In the genomic region with DNA sequence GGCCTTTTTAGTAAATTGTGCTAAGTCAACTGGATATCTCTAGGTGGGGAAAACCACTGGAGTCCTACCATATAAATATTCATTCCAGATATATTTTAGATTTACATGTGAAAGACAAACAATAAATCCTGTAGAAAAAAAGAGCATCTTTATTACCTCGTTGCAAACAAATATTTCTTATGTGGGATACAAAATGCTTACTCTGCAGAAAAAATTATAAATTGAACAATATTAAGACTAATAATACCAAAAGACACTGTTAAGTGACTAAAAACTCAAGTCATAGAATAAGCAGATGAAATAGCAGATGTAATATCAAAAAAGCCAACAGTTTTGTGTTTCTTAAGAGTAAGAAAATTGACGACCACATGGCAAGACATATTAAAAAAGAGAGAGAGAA, we compare ENCODE assay signal across 29 cellular contexts. TPM values are rescaled to one million over a fixed set of nuclear protein-coding genes. Genes with fewer than 3 reads are reported as not detected.
DNase-seq lines count a peak whose midpoint lies in the region; ATAC-seq, FAIRE-seq and TF ChIP-seq lines count a peak whose summit lies in the region.
"Had no signal": no experiment of that assay in that cellular context is flagged by ENCODE, and none has a peak within 500 bp of the region (broad histone marks: within the 10 kb centered on the region; RNA-seq: fewer than 3 reads in every experiment).

No MANE protein-coding gene starts in this region.

- FAIRE-seq in A549 (lab: Jason Lieb, UNC), result no peak
- FAIRE-seq in K562 (lab: Jason Lieb, UNC), result no peak
- FAIRE-seq: GM12878, GM12892, GM18507 had no signal

- H3K4me2 ChIP-seq in A549, result no peak overlapping the region
- H3K4me2 ChIP-seq in IMR-90 (ENCODE audit: low read depth, low read length), result no peak overlapping the region
- no peak overlapping the region for H3K4me2 ChIP-seq in K562 (ENCODE audit: insufficient read depth, low read length)
- H3K4me2 ChIP-seq: BLaER1 had no signal

- peak overlapping the region; percentile 34 for H3K27ac Mint-ChIP-seq in activated T-cell treated with anti-CD3 and anti-CD28 coated beads, Interleukin-2, amount 50 U/mL, for 72 hours
- H3K27ac Mint-ChIP-seq: CD14-positive monocyte; CD4-positive, alpha-beta memory T cell; CD4-positive, CD25-positive, alpha-beta regulatory T cell; CD8-positive, alpha-beta memory T cell had no signal

- 62% methylated on average over 2 of the region's 2 CpGs for WGBS in A549 (ENCODE audit: missing lambda C conversion rate)
- no CpG with 5 or more reads among the region's 2 CpGs for WGBS in IMR-90 (ENCODE audit: extremely low coverage in 2 of 2, insufficient read length in 1 of 2), 2 experiments
- WGBS in K562 (ENCODE audit: insufficient coverage, low coverage, missing lambda C conversion rate), result 3% methylated on average over 2 of the region's 2 CpGs
- 85 to 94% methylated on average over 2 of the region's 2 CpGs for WGBS in body of pancreas, 2 donors

- H3K79me2 ChIP-seq in K562 (ENCODE audit: control insufficient read depth, insufficient read depth, low read length), result no peaks in the 10 kb centered on the region

- no peaks in the 10 kb centered on the region for H3K36me3 ChIP-seq in IMR-90 (ENCODE audit: control insufficient read depth, insufficient read depth, low read length)
- H3K36me3 ChIP-seq in K562 (ENCODE audit: control insufficient read depth, insufficient read depth, low read length), result no peaks in the 10 kb centered on the region
- H3K36me3 ChIP-seq in body of pancreas (replicated peaks in 1 of 2; ENCODE audit: insufficient read depth in 1 of 2, low read depth in 2 of 2), result no peaks in the 10 kb centered on the region
- H3K36me3 ChIP-seq: BE2C, BLaER1 had no signal

- H3K56ac ChIP-seq in IMR-90 (ENCODE audit: extremely low read depth, insufficient read depth, low read length), result no peak overlapping the region

- no TSS peak for BruUV-seq in IMR-90 (replicated peaks; lab: Mats Ljungman, UMichigan)
- BruUV-seq in K562 (replicated peaks; lab: Mats Ljungman, UMichigan), result no TSS peak

- no peak overlapping the region for H2AK5ac ChIP-seq in IMR-90 (ENCODE audit: low read depth, low read length)

- no peak overlapping the region for H4K8ac ChIP-seq in IMR-90 (ENCODE audit: low read depth in 2 of 2, low read length in 2 of 2)

- H2AK9ac ChIP-seq in IMR-90 (replicated peaks; ENCODE audit: low read depth, low read length, poor library complexity), result no peak overlapping the region

- no peak for DNase-seq in activated T-cell treated with anti-CD3 and anti-CD28 coated beads, Interleukin-2, amount 50 U/mL, for 72 hours
- no peak for DNase-seq in activated T-cell treated with anti-CD3 and anti-CD28 coated beads, Interleukin-2, amount 50 U/mL, for 48 hours
- DNase-seq in A549 (ENCODE audit: low read depth in 1 of 2, low spot score in 1 of 2) (no peak), IMR-90 (no peak), K562 (ENCODE audit: extremely low read depth in 1 of 4, low spot score in 3 of 4) (no peak), OCI-M1 (lab: John Stamatoyannopoulos, UW) (no peak), ACHN (no peak), body of pancreas (no peak)
- DNase-seq: BE2C; C1 segment of cervical spinal cord; CD4-positive, alpha-beta memory T cell; CD4-positive, CD25-positive, alpha-beta regulatory T cell; CD8-positive, alpha-beta memory T cell; COR-L47; DMS 273 treated with DMSO at 0.1 percent for 48 hours; DMS153; DMS53; DMS79; DND-41; EL; GDM1 had no signal

- H4K20me1 ChIP-seq in IMR-90 (ENCODE audit: insufficient read depth, low read length) (no peaks in the 10 kb centered on the region), K562 (replicated peaks; ENCODE audit: control insufficient read depth, insufficient read depth, low read length) (no peaks in the 10 kb centered on the region)
- H4K20me1 ChIP-seq: BLaER1 had no signal

- H3K18ac ChIP-seq in IMR-90 (ENCODE audit: low read depth, low read length), result no peak overlapping the region

- H3K27me3 Mint-ChIP-seq in activated T-cell treated with anti-CD3 and anti-CD28 coated beads, Interleukin-2, amount 50 U/mL, for 72 hours (ENCODE audit: low read depth), result no peaks in the 10 kb centered on the region
- H3K27me3 Mint-ChIP-seq: CD4-positive, alpha-beta memory T cell; CD4-positive, CD25-positive, alpha-beta regulatory T cell had no signal

- H4K91ac ChIP-seq in IMR-90 (ENCODE audit: insufficient read depth, low read depth, low read length), result no peak overlapping the region

- H3K4me1 ChIP-seq in A549 (no peaks in the 10 kb centered on the region), IMR-90 (ENCODE audit: control insufficient read depth, insufficient read depth, low read length) (no peaks in the 10 kb centered on the region), K562 (replicated peaks in 1 of 2; ENCODE audit: control insufficient read depth in 2 of 2, insufficient read depth in 2 of 2, low read length in 2 of 2) (no peaks in the 10 kb centered on the region), body of pancreas (no peaks in the 10 kb centered on the region)
- H3K4me1 ChIP-seq: BE2C, BLaER1 had no signal

- H3K9me3 Mint-ChIP-seq in activated T-cell treated with anti-CD3 and anti-CD28 coated beads, Interleukin-2, amount 50 U/mL, for 72 hours, result no peaks in the 10 kb centered on the region
- H3K9me3 Mint-ChIP-seq: CD4-positive, alpha-beta memory T cell; CD4-positive, CD25-positive, alpha-beta regulatory T cell; CD8-positive, alpha-beta memory T cell had no signal

- intact Hi-C loops in IMR-90 (cut with micrococcal nuclease) (no loop called here), K562 (cut with micrococcal nuclease) (no loop called here), body of pancreas (cut with DNase I) (no loop called here)

- no peak overlapping the region for H3K23ac ChIP-seq in IMR-90 (ENCODE audit: low read depth, low read length)

- no peak overlapping the region for H3K4me3 Mint-ChIP-seq in activated T-cell treated with anti-CD3 and anti-CD28 coated beads, Interleukin-2, amount 50 U/mL, for 72 hours
- H3K4me3 Mint-ChIP-seq: CD14-positive monocyte; CD4-positive, alpha-beta memory T cell; CD4-positive, CD25-positive, alpha-beta regulatory T cell; CD8-positive, alpha-beta memory T cell had no signal

- CTCF ChIA-PET in A549 (lab: Yijun Ruan, JAX) (no interaction called here), IMR-90 (lab: Yijun Ruan, JAX) (no interaction called here), K562 (lab: Yijun Ruan, JAX; ENCODE audit: low intra/inter-chr PET ratio) (no interaction called here)

- H3K9ac ChIP-seq in IMR-90 (ENCODE audit: low read depth, low read length), result no peak overlapping the region
- H3K9ac ChIP-seq in K562 (ENCODE audit: insufficient read depth in 1 of 2, low read depth in 2 of 2, low read length in 2 of 2), result no peak overlapping the region
- H3K9ac ChIP-seq: BLaER1 had no signal

- H2BK120ac ChIP-seq in IMR-90 (ENCODE audit: low read depth, low read length), result no peak overlapping the region

- dilution Hi-C loops in IMR-90 (cut with HindIII; ENCODE audit: low sequenced_read_pairs, unreplicated experiment), result no loop called here

- no peak overlapping the region for H3K27ac ChIP-seq in A549
- no peak overlapping the region for H3K27ac ChIP-seq in IMR-90 (ENCODE audit: insufficient read depth, low read length)
- no peak overlapping the region for H3K27ac ChIP-seq in K562 (ENCODE audit: extremely low read depth, low read depth, low read length)
- no peak overlapping the region for H3K27ac ChIP-seq in body of pancreas
- H3K27ac ChIP-seq: 22Rv1, BLaER1 had no signal

- no peak overlapping the region for H3K14ac ChIP-seq in IMR-90 (replicated peaks; ENCODE audit: low read depth, low read length)

- no peak overlapping the region for H4K5ac ChIP-seq in IMR-90 (ENCODE audit: low read depth, low read length)

- no peak for TF ChIP-seq EP300 in A549 (IDR thresholded peaks at IDR 0.05)
- no peak for TF ChIP-seq EP300 in K562 (IDR thresholded peaks at IDR 0.05; ENCODE audit: low read length)

- no peaks in the 10 kb centered on the region for H3K27me3 ChIP-seq in IMR-90 (ENCODE audit: control insufficient read depth, insufficient read depth, low read length)
- H3K27me3 ChIP-seq in K562 (ENCODE audit: control insufficient read depth in 2 of 2, insufficient read depth in 2 of 2, low read length in 2 of 2), result no peaks in the 10 kb centered on the region
- H3K27me3 ChIP-seq in body of pancreas, result no peaks in the 10 kb centered on the region
- H3K27me3 ChIP-seq: BE2C, BLaER1 had no signal

- H3K9me1 ChIP-seq in IMR-90 (ENCODE audit: insufficient read depth, low read length) (no peaks in the 10 kb centered on the region), K562 (ENCODE audit: control insufficient read depth, insufficient read depth, low read length) (no peaks in the 10 kb centered on the region)

- POLR2A ChIA-PET in A549 (lab: Yijun Ruan, JAX) (no interaction called here), IMR-90 (lab: Charles Lee; ENCODE audit: unreplicated experiment) (no interaction called here), K562 (lab: Yijun Ruan, JAX) (no interaction called here)

- no peak overlapping the region for H2BK20ac ChIP-seq in IMR-90 (ENCODE audit: low read depth, low read length)

- ATAC-seq in activated T-cell treated with anti-CD3 and anti-CD28 coated beads, Interleukin-2, amount 50 U/mL, for 72 hours (replicated peaks in 1 of 2), result no peak
- ATAC-seq in A549, result no peak
- no peak for ATAC-seq in IMR-90 (ENCODE audit: low read depth)
- ATAC-seq in K562, result no peak
- ATAC-seq in body of pancreas, result no peak
- ATAC-seq: GM12878 had no signal

- TF ChIP-seq POLR2A in A549 (IDR thresholded peaks at IDR 0.05; ENCODE audit: low read length) (no peak), IMR-90 (IDR thresholded peaks at IDR 0.05; ENCODE audit: low read depth, low read length) (no peak), K562 (conservative IDR thresholded peaks at IDR 0.05) (no peak), body of pancreas (IDR thresholded peaks at IDR 0.05) (no peak)

- H3K9me3 ChIP-seq in A549 (no peaks in the 10 kb centered on the region), IMR-90 (ENCODE audit: control insufficient read depth, insufficient read depth, low read length) (no peaks in the 10 kb centered on the region), K562 (replicated peaks; ENCODE audit: control insufficient read depth, insufficient read depth, low read depth, low read length) (no peaks in the 10 kb centered on the region), body of pancreas (no peaks in the 10 kb centered on the region)
- H3K9me3 ChIP-seq: BE2C, BLaER1 had no signal

- H2BK5ac ChIP-seq in IMR-90 (ENCODE audit: low read depth, low read length, poor library complexity, severe bottlenecking), result no peak overlapping the region

- H2BK15ac ChIP-seq in IMR-90 (ENCODE audit: low read depth, low read length), result no peak overlapping the region

- TF ChIP-seq CTCF in A549 (IDR thresholded peaks at IDR 0.05), result no peak
- TF ChIP-seq CTCF in IMR-90 (conservative IDR thresholded peaks at IDR 0.05; ENCODE audit: low read depth, low read length), result no peak
- no peak for TF ChIP-seq CTCF in K562 (IDR thresholded peaks at IDR 0.05 in 2 of 3, conservative IDR thresholded peaks at IDR 0.05 in 1 of 3; ENCODE audit: insufficient read depth in 2 of 3, low read depth in 1 of 3, low read length in 3 of 3)
- no peak for TF ChIP-seq CTCF in body of pancreas (IDR thresholded peaks at IDR 0.05)

- H3K4me3 ChIP-seq in A549, result no peak overlapping the region
- H3K4me3 ChIP-seq in IMR-90 (ENCODE audit: insufficient read depth, low read depth, low read length), result no peak overlapping the region
- no peak overlapping the region for H3K4me3 ChIP-seq in K562
- no peak overlapping the region for H3K4me3 ChIP-seq in body of pancreas
- H3K4me3 ChIP-seq: BLaER1, GM12878 had no signal

- no peaks in the 10 kb centered on the region for H3K36me3 Mint-ChIP-seq in activated T-cell treated with anti-CD3 and anti-CD28 coated beads, Interleukin-2, amount 50 U/mL, for 72 hours (ENCODE audit: insufficient read depth in 2 of 2)
- H3K36me3 Mint-ChIP-seq: CD4-positive, alpha-beta memory T cell; CD4-positive, CD25-positive, alpha-beta regulatory T cell; CD8-positive, alpha-beta memory T cell had no signal

- H3K4me1 Mint-ChIP-seq in activated T-cell treated with anti-CD3 and anti-CD28 coated beads, Interleukin-2, amount 50 U/mL, for 72 hours (ENCODE audit: low read depth), result no peaks in the 10 kb centered on the region
- H3K4me1 Mint-ChIP-seq: CD4-positive, alpha-beta memory T cell; CD8-positive, alpha-beta memory T cell had no signal

- in situ Hi-C loops in IMR-90 (cut with MboI; ENCODE audit: low sequenced_read_pairs) (no loop called here), K562 (cut with MboI) (no loop called here), ACHN (cut with HindIII; ENCODE audit: low pct_ligation_motif_present, low pct_unique_long_range_greater_than_20kb, low sequenced_read_pairs) (no loop called here)

- no peak for TF ChIP-seq RAD21 in A549 (conservative IDR thresholded peaks at IDR 0.05 in 1 of 2, IDR thresholded peaks at IDR 0.05 in 1 of 2)
- no peak for TF ChIP-seq RAD21 in IMR-90 (IDR thresholded peaks at IDR 0.05; ENCODE audit: low read length)
- TF ChIP-seq RAD21 in K562 (CRISPR knock-in tag; conservative IDR thresholded peaks at IDR 0.05 in 1 of 2, IDR thresholded peaks at IDR 0.05 in 1 of 2), result no peak

- H2AFZ ChIP-seq in IMR-90 (replicated peaks; ENCODE audit: low read length, poor library complexity), result no peak overlapping the region
- H2AFZ ChIP-seq in K562 (ENCODE audit: low read depth, low read length), result no peak overlapping the region

- H3K4ac ChIP-seq in IMR-90 (ENCODE audit: low read depth, low read length), result no peak overlapping the region

- H3K79me1 ChIP-seq in IMR-90 (ENCODE audit: low read depth in 1 of 2, low read length in 2 of 2), result no peaks in the 10 kb centered on the region

RNA-seq across cellular contexts. Expression of gene SULT1B1, which starts 43.8 kb away (rescaled TPM):
- 1 to 10 TPM; 3.3 to 4.5 TPM for total RNA-seq in activated T-cell treated with anti-CD3 and anti-CD28 coated beads, Interleukin-2, amount 50 U/mL, for 72 hours
- polyA plus RNA-seq in A549 (2011; rRNA removed), result 0.07 and 0.13 TPM in 2 replicates
- polyA plus RNA-seq in A549 (2012; cell fraction: cytosol; rRNA removed), result 0.01 TPM in 2 replicates
- polyA plus RNA-seq in A549 (2012; cell fraction: nucleus; rRNA removed), result 0.01 and 0.02 TPM in 2 replicates
- polyA plus RNA-seq in A549 (2017; fragmentation: RNase III; extraction: RNeasy Plus Mini Kit Qiagen cat#74134 plus additional on column Dnase treatment), result 0.01 TPM in 2 of 3 replicates, not detected in the other
- polyA minus RNA-seq in A549 (2011; rRNA and poly(A)+ RNA removed), result 0.08 TPM in 1 of 2 replicates, not detected in the other
- under 0.01 and 0.18 TPM in 2 replicates for total RNA-seq in IMR-90 (2012; rRNA removed)
- 0.04 and 0.05 TPM in 2 replicates for polyA plus RNA-seq in IMR-90 (2012; rRNA removed)
- 0.01 TPM in 1 of 2 replicates, not detected in the other for polyA plus RNA-seq in IMR-90 (2012; cell fraction: cytosol; rRNA removed)
- polyA plus RNA-seq in IMR-90 (2012; cell fraction: nucleus; rRNA removed; ENCODE audit: low replicate concordance), result 0.01 TPM in 2 replicates
- total RNA-seq in K562 (2011; cell fraction: chromatin; rRNA removed; ENCODE audit: low replicate concordance), result 0.19 TPM in 1 of 2 replicates, not detected in the other
- not detected in 2 replicates for total RNA-seq in K562 (2011; cell fraction: nucleolus; rRNA removed)
- total RNA-seq in K562 (2011; cell fraction: nucleoplasm; rRNA removed), result 0.07 TPM in 1 of 2 replicates, not detected in the other
- not detected in 2 replicates for total RNA-seq in K562 (2014; rRNA removed)
- under 0.01 TPM in 1 of 2 replicates, not detected in the other for total RNA-seq in K562 (2014; rRNA removed; fragmentation: Illumina TruSeq; extraction: Trizol)
- not detected in 2 replicates for total RNA-seq in K562 (2015; rRNA removed; fragmentation: Illumina TruSeq; extraction: Trizol)
- total RNA-seq in K562 (2021), result 0.04 TPM in 1 of 2 replicates, not detected in the other
- polyA plus RNA-seq in K562 (2011; rRNA removed), result 0.01 TPM in 1 of 2 replicates, not detected in the other
- polyA plus RNA-seq in K562 (2011; cell fraction: cytosol; rRNA removed), result under 0.01 and 0.01 TPM in 2 replicates
- not detected in 2 replicates for polyA plus RNA-seq in K562 (2011; cell fraction: nucleus; rRNA removed)
- polyA plus RNA-seq in K562 (2012), result not detected in 2 replicates
- polyA plus RNA-seq in K562 (2014; fragmentation: Illumina TruSeq; extraction: Trizol), result not detected in 2 replicates
- polyA plus RNA-seq in K562 (2014; fragmentation: Nextera tagmentation; extraction: Ambion mirVana), result not detected
- polyA plus RNA-seq in K562 (2014; rRNA removed), result not detected in 2 replicates
- polyA minus RNA-seq in K562 (2011; rRNA and poly(A)+ RNA removed), result not detected in 2 replicates
- polyA minus RNA-seq in K562 (2011; cell fraction: cytosol; rRNA and poly(A)+ RNA removed), result not detected in 2 replicates
- polyA minus RNA-seq in K562 (2011; cell fraction: nucleus; rRNA and poly(A)+ RNA removed), result not detected in 2 replicates
- total RNA-seq in body of pancreas, result 1 to 10 TPM; 1.8 to 4.0 TPM
- total RNA-seq: G401 had no signal
- polyA plus RNA-seq: AG04450 had no signal
